In genomic region chr7:133828906-133829305, GRCh38 we compare ENCODE assay signal across 23 cellular contexts.
DNase-seq lines count a peak whose midpoint lies in the region; ATAC-seq and TF ChIP-seq lines count a peak whose summit lies in the region.
"Had no signal": no experiment of that assay in that cellular context is flagged by ENCODE, and none has a peak within 500 bp of the region (broad histone marks: within the 10 kb centered on the region; RNA-seq: fewer than 3 reads in every experiment).

No MANE protein-coding gene starts in this region.

- ATAC-seq in omental fat pad (ENCODE audit: low FRiP score): no peak
- ATAC-seq: GM12878, PC-3, Right ventricle myocardium inferior had no signal

- H2AFZ ChIP-seq in neural cell (ENCODE audit: low read depth, low read length): no peak overlapping the region

- peak; percentile 15 for DNase-seq in Daoy (ENCODE audit: low read depth)
- peak in 1 of 2 experiments; percentile 21 for DNase-seq in SJCRH30
- DNase-seq in epithelial cell of esophagus (ENCODE audit: low read depth): peak; percentile 39
- no peak for DNase-seq in omental fat pad (ENCODE audit: low spot score)
- DNase-seq in NCI-H345 treated with DMSO at 0.1 percent for 48 hours (lab: John Stamatoyannopoulos, UW; ENCODE audit: unreplicated experiment): no peak
- DNase-seq in dorsolateral prefrontal cortex: no peak
- no peak for DNase-seq in H4 (ENCODE audit: low spot score)
- DNase-seq: CD4-positive, alpha-beta memory T cell; COR-L47; GDM1; Karpas-422; NCI-H1092 treated with DMSO at 0.1 percent for 48 hours; NCI-H1436; NCI-H187; NCI-H2081 treated with DMSO at 0.1 percent for 48 hours; NCI-H2171; NCI-H226; NCI-H748 treated with DMSO at 0.1 percent for 48 hours; PC-3 had no signal

- TF ChIP-seq EP300 in neural cell (conservative IDR thresholded peaks at IDR 0.05; ENCODE audit: poor library complexity, severe bottlenecking): no peak

- no peaks in the 10 kb centered on the region for H3K36me3 ChIP-seq in SJCRH30
- no peaks in the 10 kb centered on the region for H3K36me3 ChIP-seq in neural cell (ENCODE audit: insufficient read depth, low read length)

- peaks cover 26% of the 10 kb centered on the region for H3K4me1 ChIP-seq in SJCRH30
- H3K4me1 ChIP-seq: BLaER1 treated with 17β-estradiol and CSF1 and Interleukin-3, amounts not matched to agents 10 nM and 100 nM had no signal

- intact Hi-C loops in dorsolateral prefrontal cortex (cut with DNase I): no loop called here

- H3K27ac ChIP-seq in SJCRH30 (peak overlapping the region; percentile 52), neural cell (ENCODE audit: low read length) (no peak overlapping the region), dorsolateral prefrontal cortex (no peak overlapping the region)
- H3K27ac ChIP-seq: BLaER1 treated with 17β-estradiol and CSF1 and Interleukin-3, amounts not matched to agents 10 nM and 100 nM had no signal

- no peak for TF ChIP-seq RAD21 in neural cell (conservative IDR thresholded peaks at IDR 0.05)

- no peak overlapping the region for H3K9ac ChIP-seq in neural cell (ENCODE audit: low read length)
- H3K9ac ChIP-seq: BLaER1 treated with 17β-estradiol and CSF1 and Interleukin-3, amounts not matched to agents 10 nM and 100 nM had no signal

- no peaks in the 10 kb centered on the region for H3K9me2 ChIP-seq in neural cell (ENCODE audit: insufficient read depth, low read length)

- H3K4me3 ChIP-seq in SJCRH30: no peak overlapping the region
- no peak overlapping the region for H3K4me3 ChIP-seq in epithelial cell of esophagus (ENCODE audit: low read length)
- H3K4me3 ChIP-seq in neural cell (ENCODE audit: low read length): no peak overlapping the region
- H3K4me3 ChIP-seq in dorsolateral prefrontal cortex: no peak overlapping the region
- H3K4me3 ChIP-seq: BLaER1 treated with 17β-estradiol and CSF1 and Interleukin-3, amounts not matched to agents 10 nM and 100 nM; GM12878 had no signal

- peak overlapping the region; percentile 36 for H3K4me2 ChIP-seq in neural cell (ENCODE audit: low read length)
- H3K4me2 ChIP-seq: BLaER1 treated with 17β-estradiol and CSF1 and Interleukin-3, amounts not matched to agents 10 nM and 100 nM had no signal

- no peaks in the 10 kb centered on the region for H3K79me2 ChIP-seq in neural cell (replicated peaks; ENCODE audit: insufficient read depth, low read length)

- no peaks in the 10 kb centered on the region for H3K9me3 ChIP-seq in SJCRH30 (replicated peaks)
- H3K9me3 ChIP-seq in neural cell (ENCODE audit: low read length): no peaks in the 10 kb centered on the region

- TF ChIP-seq CTCF in epithelial cell of esophagus (IDR thresholded peaks at IDR 0.05; ENCODE audit: insufficient read depth, low read depth, low read length, missing control alignments) (no peak), neural cell (IDR thresholded peaks at IDR 0.05; ENCODE audit: poor library complexity, severe bottlenecking) (no peak), omental fat pad (IDR thresholded peaks at IDR 0.05) (no peak), dorsolateral prefrontal cortex (IDR thresholded peaks at IDR 0.05 in 54 of 56, conservative IDR thresholded peaks at IDR 0.05 in 2 of 56; ENCODE audit: low read depth in 1 of 56, partially characterized antibody in 56 of 56) (no peak)

- H4K20me1 ChIP-seq in neural cell (ENCODE audit: insufficient read depth): no peaks in the 10 kb centered on the region
- H4K20me1 ChIP-seq: BLaER1 treated with 17β-estradiol and CSF1 and Interleukin-3, amounts not matched to agents 10 nM and 100 nM had no signal

- no peaks in the 10 kb centered on the region for H3K27me3 ChIP-seq in SJCRH30
- H3K27me3 ChIP-seq in neural cell (ENCODE audit: insufficient read depth, low read depth, low read length): no peaks in the 10 kb centered on the region
- no peaks in the 10 kb centered on the region for H3K27me3 ChIP-seq in dorsolateral prefrontal cortex
- H3K27me3 ChIP-seq: BLaER1 treated with 17β-estradiol and CSF1 and Interleukin-3, amounts not matched to agents 10 nM and 100 nM had no signal

- peaks cover 3% of the 10 kb centered on the region for H3F3A ChIP-seq in neural cell (ENCODE audit: insufficient read depth, low read length, poor library complexity, severe bottlenecking)

TF ChIP-seq in neural cell, 6 proteins besides CTCF, POLR2A, EP300 and RAD21:
- TF ChIP-seq EZH2 (IDR thresholded peaks at IDR 0.05; ENCODE audit: borderline replicate concordance, insufficient read depth, low read length, poor library complexity, severe bottlenecking) (no peak), MXI1 (conservative IDR thresholded peaks at IDR 0.05; ENCODE audit: poor library complexity, severe bottlenecking) (no peak), TAF1 (IDR thresholded peaks at IDR 0.05; ENCODE audit: low read depth) (no peak)

Comparison
In these comparisons a context has a peak if more than half of its experiments do, and no peak if none do; other contexts are left out.
1. DNase-seq: peak in Daoy (single experiment) and epithelial cell of esophagus (single experiment); none in omental fat pad (single experiment), NCI-H345 treated with DMSO at 0.1 percent for 48 hours (single experiment), dorsolateral prefrontal cortex (0 of 10) and H4 (single experiment).